15 cellular contexts compared by ENCODE assay signal in genomic region chr2:133747965-133748700, GRCh38.
"Had no signal": no experiment of that assay in that cellular context is flagged by ENCODE, and none has a peak within 500 bp of the region (broad histone marks: within the 10 kb centered on the region; RNA-seq: fewer than 3 reads in every experiment).

No MANE protein-coding gene starts in this region.

- H3K27ac Mint-ChIP-seq: activated naive CD8-positive, alpha-beta T cell treated with anti-CD3 and anti-CD28 coated beads, Interleukin-2, amount 50 U/mL, for 24 hours; nephron progenitor cell; stimulated activated effector memory CD8-positive, alpha-beta T cell treated with anti-CD3 and anti-CD28 coated beads, Interleukin-12 subunit alpha, Interleukin-12 subunit beta, amount 100 ng/mL, for 72 hours had no signal

- H3K27ac ChIP-seq: esophagus muscularis mucosa, ovary, transverse colon had no signal

- H3K36me3 ChIP-seq: esophagus muscularis mucosa, ovary, transverse colon had no signal

- H3K4me3 ChIP-seq: esophagus muscularis mucosa, ovary, transverse colon had no signal

- H3K36me3 Mint-ChIP-seq: brain; stimulated activated effector memory CD8-positive, alpha-beta T cell treated with anti-CD3 and anti-CD28 coated beads, Interleukin-12 subunit alpha, Interleukin-12 subunit beta, amount 100 ng/mL, for 72 hours had no signal

- H3K9me3 Mint-ChIP-seq: activated naive CD8-positive, alpha-beta T cell treated with anti-CD3 and anti-CD28 coated beads, Interleukin-2, amount 50 U/mL, for 24 hours; central memory CD8-positive, alpha-beta T cell; stimulated activated effector memory CD8-positive, alpha-beta T cell treated with anti-CD3 and anti-CD28 coated beads, Interleukin-12 subunit alpha, Interleukin-12 subunit beta, amount 100 ng/mL, for 72 hours had no signal

- H3K4me1 ChIP-seq: esophagus muscularis mucosa, transverse colon had no signal

- H3K27me3 ChIP-seq: esophagus muscularis mucosa, ovary, transverse colon had no signal

- H3K27me3 Mint-ChIP-seq: central memory CD8-positive, alpha-beta T cell had no signal

- H3K9me3 ChIP-seq: esophagus muscularis mucosa, ovary, transverse colon had no signal

- ATAC-seq: activated naive CD8-positive, alpha-beta T cell treated with anti-CD3 and anti-CD28 coated beads, Interleukin-2, amount 50 U/mL, for 24 hours; stimulated activated effector memory CD8-positive, alpha-beta T cell treated with anti-CD3 and anti-CD28 coated beads, Interleukin-12 subunit alpha, Interleukin-12 subunit beta, amount 100 ng/mL, for 72 hours had no signal

- DNase-seq: activated CD4-positive, CD25-positive, alpha-beta regulatory T cell treated with anti-CD3 and anti-CD28 coated beads, Interleukin-2, amount 50 U/mL, for 72 hours; activated naive CD4-positive, alpha-beta T cell treated with Interleukin-2 at 50 U/mL for 16 hours; activated naive CD8-positive, alpha-beta T cell treated with anti-CD3 and anti-CD28 coated beads, Interleukin-2, amount 50 U/mL, for 24 hours; activated T-cell treated with anti-CD3 and anti-CD28 coated beads for 4 hours; cortex of kidney; effector CD4-positive, alpha-beta T cell; nephron progenitor cell; ovary; stimulated activated CD4-positive, alpha-beta T cell treated with anti-CD3 and anti-CD28 coated beads, Interleukin-12 subunit alpha, Interleukin-12 subunit beta, amount 100 ng/mL, for 4 hours; stimulated activated CD4-positive, alpha-beta T cell treated with anti-CD3 and anti-CD28 coated beads, Interleukin-2, amount 100 ng/mL, for 24 hours; transverse colon had no signal

- H3K4me1 Mint-ChIP-seq: activated naive CD8-positive, alpha-beta T cell treated with anti-CD3 and anti-CD28 coated beads, Interleukin-2, amount 50 U/mL, for 24 hours; central memory CD8-positive, alpha-beta T cell; stimulated activated effector memory CD8-positive, alpha-beta T cell treated with anti-CD3 and anti-CD28 coated beads, Interleukin-12 subunit alpha, Interleukin-12 subunit beta, amount 100 ng/mL, for 72 hours had no signal

- H3K4me3 Mint-ChIP-seq: activated naive CD8-positive, alpha-beta T cell treated with anti-CD3 and anti-CD28 coated beads, Interleukin-2, amount 50 U/mL, for 24 hours; brain; central memory CD8-positive, alpha-beta T cell; nephron progenitor cell; stimulated activated effector memory CD8-positive, alpha-beta T cell treated with anti-CD3 and anti-CD28 coated beads, Interleukin-12 subunit alpha, Interleukin-12 subunit beta, amount 100 ng/mL, for 72 hours had no signal
